30 cellular contexts compared by ENCODE assay signal in the genomic region with DNA sequence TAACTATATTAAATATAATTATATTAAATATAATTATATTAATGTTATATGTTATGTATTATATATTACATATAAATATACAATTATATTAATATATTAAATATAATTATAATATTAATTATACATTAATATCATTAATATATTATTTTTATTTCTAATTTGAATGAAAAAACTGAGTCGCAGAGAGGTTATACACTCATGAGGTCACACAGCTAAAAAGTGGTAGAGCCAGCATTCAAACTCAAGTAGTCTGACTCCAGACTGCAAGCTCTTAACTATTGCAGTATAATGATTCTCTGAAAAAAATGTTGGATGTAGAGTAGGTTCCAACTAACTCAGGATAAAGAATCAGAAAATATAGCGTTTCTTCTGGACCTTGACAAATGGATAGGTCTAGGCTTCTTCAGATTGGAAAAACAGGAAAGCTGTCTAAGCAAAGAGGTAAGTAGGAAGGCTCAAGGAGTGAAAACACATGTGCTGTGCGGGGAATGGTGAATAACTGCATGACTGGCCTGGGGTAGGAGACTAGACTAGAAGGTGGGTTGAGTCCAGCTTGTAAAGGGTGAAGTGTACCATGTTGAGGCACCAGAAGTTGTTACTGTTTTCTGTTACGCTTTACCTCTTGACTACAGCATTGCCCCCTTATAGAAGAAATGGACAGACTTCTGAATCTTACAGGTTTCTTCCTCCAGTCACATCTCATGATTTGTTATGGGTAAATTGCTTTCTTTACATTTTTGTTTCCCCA.
"Had no signal": no experiment of that assay in that cellular context is flagged by ENCODE, and none has a peak within 500 bp of the region (broad histone marks: within the 10 kb centered on the region; RNA-seq: fewer than 3 reads in every experiment).

No MANE protein-coding gene starts in this region.

- H3K4me3 Mint-ChIP-seq: activated CD4-positive, alpha-beta memory T cell treated with anti-CD3 and anti-CD28 coated beads, Interleukin-2, amount 10 ng/mL, durations not matched to agents 7 days and 5 days; activated CD4-positive, alpha-beta T cell treated with anti-CD3 and anti-CD28 coated beads, Interleukin-2, amount 10 ng/mL, durations not matched to agents 24 days and 14 days; activated CD8-positive, alpha-beta memory T cell treated with anti-CD3 and anti-CD28 coated beads, Interleukin-2, amount 10 ng/mL, durations not matched to agents 7 days and 5 days; activated naive CD8-positive, alpha-beta T cell treated with anti-CD3 and anti-CD28 coated beads, Interleukin-2, amount 10 ng/mL, durations not matched to agents 7 days and 5 days; brain; naive thymus-derived CD8-positive, alpha-beta T cell; neural crest cell; T-helper 1 cell treated with Interleukin-12 subunit alpha and Interleukin-12 subunit beta and Interleukin-4 antibody, amounts not matched to agents 30 μg/mL and 1 μg/mL, for 36 hours had no signal

- H3K4me1 Mint-ChIP-seq: activated CD8-positive, alpha-beta memory T cell treated with anti-CD3 and anti-CD28 coated beads, Interleukin-2, amount 10 ng/mL, durations not matched to agents 7 days and 5 days; neural crest cell had no signal

- H3K27me3 Mint-ChIP-seq: activated CD4-positive, alpha-beta memory T cell treated with anti-CD3 and anti-CD28 coated beads, Interleukin-2, amount 10 ng/mL, durations not matched to agents 7 days and 5 days; activated CD4-positive, alpha-beta T cell treated with anti-CD3 and anti-CD28 coated beads, Interleukin-2, amount 10 ng/mL, durations not matched to agents 24 days and 14 days; activated CD8-positive, alpha-beta memory T cell treated with anti-CD3 and anti-CD28 coated beads, Interleukin-2, amount 10 ng/mL, durations not matched to agents 7 days and 5 days; activated naive CD8-positive, alpha-beta T cell treated with anti-CD3 and anti-CD28 coated beads, Interleukin-2, amount 10 ng/mL, durations not matched to agents 7 days and 5 days; brain; naive thymus-derived CD8-positive, alpha-beta T cell had no signal

- H3K9me3 Mint-ChIP-seq: activated CD4-positive, alpha-beta memory T cell treated with anti-CD3 and anti-CD28 coated beads, Interleukin-2, amount 10 ng/mL, durations not matched to agents 7 days and 5 days; naive thymus-derived CD8-positive, alpha-beta T cell; neural crest cell; T-helper 1 cell treated with Interleukin-12 subunit alpha and Interleukin-12 subunit beta and Interleukin-4 antibody, amounts not matched to agents 30 μg/mL and 1 μg/mL, for 36 hours had no signal

- H3K27ac Mint-ChIP-seq: activated CD4-positive, alpha-beta memory T cell treated with anti-CD3 and anti-CD28 coated beads, Interleukin-2, amount 10 ng/mL, durations not matched to agents 7 days and 5 days; activated CD4-positive, alpha-beta T cell treated with anti-CD3 and anti-CD28 coated beads, Interleukin-2, amount 10 ng/mL, durations not matched to agents 24 days and 14 days; activated CD8-positive, alpha-beta memory T cell treated with anti-CD3 and anti-CD28 coated beads, Interleukin-2, amount 10 ng/mL, durations not matched to agents 7 days and 5 days; activated naive CD8-positive, alpha-beta T cell treated with anti-CD3 and anti-CD28 coated beads, Interleukin-2, amount 10 ng/mL, durations not matched to agents 7 days and 5 days; brain; T-helper 1 cell treated with Interleukin-12 subunit alpha and Interleukin-12 subunit beta and Interleukin-4 antibody, amounts not matched to agents 30 μg/mL and 1 μg/mL, for 36 hours had no signal

- ATAC-seq: activated CD4-positive, CD25-positive, alpha-beta regulatory T cell treated with anti-CD3 and anti-CD28 coated beads, Interleukin-2, amount 50 U/mL, for 24 hours; activated CD8-positive, alpha-beta memory T cell treated with anti-CD3 and anti-CD28 coated beads, Interleukin-2, amount 10 ng/mL, durations not matched to agents 7 days and 5 days; heart right ventricle; left lung; lower lobe of right lung; naive thymus-derived CD8-positive, alpha-beta T cell; psoas muscle had no signal

- DNase-seq: activated CD4-positive, alpha-beta memory T cell treated with anti-CD3 and anti-CD28 coated beads, Interleukin-2, amount 10 ng/mL, durations not matched to agents 7 days and 5 days; activated CD4-positive, alpha-beta T cell treated with anti-CD3 and anti-CD28 coated beads, Interleukin-2, amount 10 ng/mL, durations not matched to agents 24 days and 14 days; activated CD8-positive, alpha-beta memory T cell treated with anti-CD3 and anti-CD28 coated beads, Interleukin-2, amount 10 ng/mL, durations not matched to agents 7 days and 5 days; activated naive CD4-positive, alpha-beta T cell treated with Interleukin-2 at 50 U/mL for 16 hours; activated naive CD8-positive, alpha-beta T cell treated with anti-CD3 and anti-CD28 coated beads, Interleukin-2, amount 10 ng/mL, durations not matched to agents 7 days and 5 days; activated T-cell treated with anti-CD3 and anti-CD28 coated beads, Interleukin-2, amount 50 U/mL, for 48 hours; cerebellar nuclear complex; colonic mucosa; effector CD8-positive, alpha-beta T cell; esophagus squamous epithelium; foreskin melanocyte; heart right ventricle; left lung; lower lobe of right lung; mesenchymal stem cell; naive thymus-derived CD8-positive, alpha-beta T cell; nucleus accumbens; pancreas; psoas muscle; sigmoid colon; small intestine; stimulated activated CD4-positive, alpha-beta T cell treated with anti-CD3 and anti-CD28 coated beads, Interleukin-1b, Interleukin-23, amount 100 ng/mL, for 48 hours; stimulated activated naive CD4-positive, alpha-beta T cell; T-helper 9 cell; testis; transverse colon had no signal
